In the genomic region with DNA sequence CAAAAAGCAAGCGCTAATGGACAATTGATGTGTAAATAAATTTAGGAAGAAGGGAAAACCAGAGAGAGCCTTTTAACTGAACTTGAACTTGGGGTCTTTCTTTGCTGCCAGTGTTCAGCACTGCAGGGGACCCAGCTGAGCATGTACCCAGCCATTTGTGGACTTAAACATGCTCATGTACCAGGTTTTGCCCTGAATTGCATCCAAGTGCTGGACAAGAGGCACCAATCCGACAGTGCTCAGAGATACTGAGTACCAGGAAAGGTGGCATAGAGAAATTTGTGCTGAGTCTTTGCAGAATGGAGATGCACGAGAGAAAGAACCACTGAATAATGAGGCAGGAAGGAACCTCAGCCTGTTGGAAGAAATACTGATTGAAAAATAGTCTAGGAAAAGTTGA, we compare ENCODE assay signal across 18 cellular contexts. TPM values are rescaled to one million over a fixed set of nuclear protein-coding genes. Genes with fewer than 3 reads are reported as not detected.
DNase-seq lines count a peak whose midpoint lies in the region; ATAC-seq and TF ChIP-seq lines count a peak whose summit lies in the region.
"Had no signal": no experiment of that assay in that cellular context is flagged by ENCODE, and none has a peak within 500 bp of the region (broad histone marks: within the 10 kb centered on the region; RNA-seq: fewer than 3 reads in every experiment).

No MANE protein-coding gene starts in this region.

- no peak overlapping the region for H3K18ac ChIP-seq in H9 (ENCODE audit: insufficient read length, low read depth, low read length)

- no peak overlapping the region for H4K8ac ChIP-seq in H9 (replicated peaks; ENCODE audit: insufficient read length, low read depth, low read length)

- in situ Hi-C loops in brain microvascular endothelial cell (cut with HindIII; ENCODE audit: low pct_ligation_motif_present, low sequenced_read_pairs): no loop called here

- H3K4me1 Mint-ChIP-seq in H9 (peaks cover 21 to 27% of the 10 kb centered on the region in 2 experiments), nephron (peaks cover 59% of the 10 kb centered on the region)
- H3K4me1 Mint-ChIP-seq: CD8-positive, alpha-beta memory T cell had no signal

- no peak overlapping the region for H4K91ac ChIP-seq in H9 (ENCODE audit: insufficient read length, low read depth, low read length)

- no peak for ATAC-seq in GM21737 (IDR thresholded peaks at IDR 0.05; ENCODE audit: unreplicated experiment)
- ATAC-seq: HepG2, Panc1 had no signal

- no peak overlapping the region for H2AFZ ChIP-seq in H9 (ENCODE audit: low read length)

- no peak overlapping the region for H3K4ac ChIP-seq in H9 (ENCODE audit: low read depth, low read length)

- no peak overlapping the region for H3K14ac ChIP-seq in H9 (ENCODE audit: insufficient read depth, low read length)

- no peaks in the 10 kb centered on the region for H3K23me2 ChIP-seq in H9 (ENCODE audit: insufficient read length, low read depth, low read length, poor library complexity, severe bottlenecking)

- no peak overlapping the region for H4K5ac ChIP-seq in H9 (ENCODE audit: insufficient read length, low read depth, low read length)

- H2BK120ac ChIP-seq in H9 (ENCODE audit: low read depth, low read length, poor library complexity, severe bottlenecking): no peak overlapping the region

- no peak overlapping the region for H3K56ac ChIP-seq in H9 (ENCODE audit: insufficient read length, low read depth, low read length)

- H2AK5ac ChIP-seq in H9 (ENCODE audit: insufficient read length, low read length): no peak overlapping the region

- WGBS in H9 (ENCODE audit: extremely low coverage, insufficient read length, low lambda C conversion rate): no CpG with 5 or more reads among the region's 3 CpGs

- no peak overlapping the region for H2BK20ac ChIP-seq in H9 (ENCODE audit: low read depth, low read length, poor library complexity, severe bottlenecking)

- H3K27me3 ChIP-seq in H9 (ENCODE audit: insufficient read depth, low read length) (no peaks in the 10 kb centered on the region), brain microvascular endothelial cell (replicated peaks) (no peaks in the 10 kb centered on the region), subcutaneous abdominal adipose tissue (ENCODE audit: control insufficient read depth in 5 of 5, insufficient read depth in 4 of 5, low read length in 5 of 5) (no peaks in the 10 kb centered on the region)
- H3K27me3 ChIP-seq: BLaER1 treated with 17β-estradiol and CSF1 and Interleukin-3, amounts not matched to agents 10 nM and 100 nM; SJCRH30 had no signal

- H3K9ac ChIP-seq in H9 (ENCODE audit: extremely low read depth, insufficient read length, low read length) (no peak overlapping the region), subcutaneous abdominal adipose tissue (ENCODE audit: low read length in 5 of 5) (no peak overlapping the region)
- H3K9ac ChIP-seq: BLaER1 treated with 17β-estradiol and CSF1 and Interleukin-3, amounts not matched to agents 10 nM and 100 nM had no signal

- H3K79me2 ChIP-seq in H9 (ENCODE audit: insufficient read depth, low read length): no peaks in the 10 kb centered on the region; the same call in 1 of the 2 replicates

- no peaks in the 10 kb centered on the region for H3K9me3 ChIP-seq in H9 (ENCODE audit: control insufficient read depth, low read depth, low read length)
- no peaks in the 10 kb centered on the region for H3K9me3 ChIP-seq in subcutaneous abdominal adipose tissue (ENCODE audit: control insufficient read depth in 5 of 5, low read length in 5 of 5)
- H3K9me3 ChIP-seq: BLaER1 treated with 17β-estradiol and CSF1 and Interleukin-3, amounts not matched to agents 10 nM and 100 nM; SJCRH30 had no signal

- H3K27ac Mint-ChIP-seq in H9: peak overlapping the region in 2 of 3 experiments; percentile 71 to 98; a peak in 2 of 7 replicates
- peak overlapping the region; percentile 79 to 94 (median 85) for H3K27ac Mint-ChIP-seq in nephron
- H3K27ac Mint-ChIP-seq: CD8-positive, alpha-beta memory T cell had no signal

- no peak overlapping the region for H3K23ac ChIP-seq in H9 (ENCODE audit: insufficient read length, low read depth, low read length)

- no peak overlapping the region for H2BK5ac ChIP-seq in H9 (ENCODE audit: insufficient read length, low read length)

- H3K79me1 ChIP-seq in H9 (ENCODE audit: insufficient read depth, low read depth, low read length, poor library complexity, severe bottlenecking): peaks cover 2% of the 10 kb centered on the region

- H3T11ph ChIP-seq in H9 (ENCODE audit: low read length): no peak overlapping the region

- H3K27ac ChIP-seq in H9 (ENCODE audit: insufficient read length, low read depth, low read length): no peak overlapping the region
- H3K27ac ChIP-seq in brain microvascular endothelial cell: peak overlapping the region; percentile 75
- peak overlapping the region; percentile 75 for H3K27ac ChIP-seq in subcutaneous abdominal adipose tissue (ENCODE audit: low read depth, low read length)
- H3K27ac ChIP-seq: BLaER1 treated with 17β-estradiol and CSF1 and Interleukin-3, amounts not matched to agents 10 nM and 100 nM; SJCRH30 had no signal

- H3K36me3 Mint-ChIP-seq in H9 (ENCODE audit: insufficient read depth in 1 of 3, low read depth in 3 of 3) (no peaks in the 10 kb centered on the region; a peak in 2 of 7 replicates), nephron (ENCODE audit: low read depth) (peaks cover 25% of the 10 kb centered on the region)
- H3K36me3 Mint-ChIP-seq: CD8-positive, alpha-beta memory T cell had no signal

- TF ChIP-seq CTCF in H9 (conservative IDR thresholded peaks at IDR 0.05) (no peak), brain microvascular endothelial cell (IDR thresholded peaks at IDR 0.05; ENCODE audit: low read depth, low read length, missing control alignments) (no peak), nephron (IDR thresholded peaks at IDR 0.05; ENCODE audit: unreplicated experiment in 3 of 3) (no peak)

- no peaks in the 10 kb centered on the region for H4K20me1 ChIP-seq in H9 (ENCODE audit: control insufficient read depth, insufficient read depth, insufficient read length)

- H2BK12ac ChIP-seq in H9 (ENCODE audit: insufficient read length, low read depth, low read length): no peak overlapping the region

- no peak overlapping the region for H3K4me2 ChIP-seq in H9 (ENCODE audit: insufficient read depth, insufficient read length, low read length)

- no peaks in the 10 kb centered on the region for H3K27me3 Mint-ChIP-seq in H9 (ENCODE audit: low read depth)
- H3K27me3 Mint-ChIP-seq in nephron (ENCODE audit: low read depth): no peaks in the 10 kb centered on the region

- no peak overlapping the region for H2BK15ac ChIP-seq in H9 (ENCODE audit: low read depth, low read length)

- DNase-seq in H9: no peak
- DNase-seq in brain microvascular endothelial cell: no peak
- DNase-seq in effector CD4-positive, alpha-beta T cell: no peak
- no peak for DNase-seq in 8988T
- DNase-seq in foreskin melanocyte: no peak
- DNase-seq: CD8-positive, alpha-beta memory T cell; DMS53; KG1; NCI-H187 treated with DMSO at 0.1 percent for 48 hours; NCI-H345; NCI-H524 treated with DMSO at 0.1 percent for 48 hours; SJCRH30 had no signal

- H3K36me3 ChIP-seq in brain microvascular endothelial cell (replicated peaks) (peaks cover 24% of the 10 kb centered on the region), subcutaneous abdominal adipose tissue (ENCODE audit: control insufficient read depth in 5 of 5, insufficient read depth in 5 of 5, low read length in 5 of 5) (no peaks in the 10 kb centered on the region)
- H3K36me3 ChIP-seq: SJCRH30 had no signal

- H3K4me3 ChIP-seq in brain microvascular endothelial cell (ENCODE audit: low read depth, low read length): no peak overlapping the region
- H3K4me3 ChIP-seq in subcutaneous abdominal adipose tissue (ENCODE audit: low read depth in 1 of 5, low read length in 5 of 5): no peak overlapping the region
- H3K4me3 ChIP-seq: BLaER1 treated with 17β-estradiol and CSF1 and Interleukin-3, amounts not matched to agents 10 nM and 100 nM; SJCRH30 had no signal

- H3K9me3 Mint-ChIP-seq in H9 (no peaks in the 10 kb centered on the region), nephron (no peaks in the 10 kb centered on the region)

- peaks cover 4% of the 10 kb centered on the region; the same call in 1 of the 2 replicates for H3K4me1 ChIP-seq in H9 (ENCODE audit: insufficient read depth, low read length)
- H3K4me1 ChIP-seq in subcutaneous abdominal adipose tissue (ENCODE audit: control insufficient read depth in 5 of 5, insufficient read depth in 5 of 5, low read length in 5 of 5): peaks cover 0 to 34% (median 24%) of the 10 kb centered on the region in 5 donors

- no peak overlapping the region for H3K4me3 Mint-ChIP-seq in H9
- H3K4me3 Mint-ChIP-seq in nephron: no peak overlapping the region
- H3K4me3 Mint-ChIP-seq: CD8-positive, alpha-beta memory T cell had no signal

RNA-seq across cellular contexts. Expression of a gene that starts 16.0 kb away (rescaled TPM):
- 48.5 and 52.3 TPM in 2 replicates for total RNA-seq in H9 (2021)
